8 cellular contexts compared by ENCODE assay signal in the genomic region with DNA sequence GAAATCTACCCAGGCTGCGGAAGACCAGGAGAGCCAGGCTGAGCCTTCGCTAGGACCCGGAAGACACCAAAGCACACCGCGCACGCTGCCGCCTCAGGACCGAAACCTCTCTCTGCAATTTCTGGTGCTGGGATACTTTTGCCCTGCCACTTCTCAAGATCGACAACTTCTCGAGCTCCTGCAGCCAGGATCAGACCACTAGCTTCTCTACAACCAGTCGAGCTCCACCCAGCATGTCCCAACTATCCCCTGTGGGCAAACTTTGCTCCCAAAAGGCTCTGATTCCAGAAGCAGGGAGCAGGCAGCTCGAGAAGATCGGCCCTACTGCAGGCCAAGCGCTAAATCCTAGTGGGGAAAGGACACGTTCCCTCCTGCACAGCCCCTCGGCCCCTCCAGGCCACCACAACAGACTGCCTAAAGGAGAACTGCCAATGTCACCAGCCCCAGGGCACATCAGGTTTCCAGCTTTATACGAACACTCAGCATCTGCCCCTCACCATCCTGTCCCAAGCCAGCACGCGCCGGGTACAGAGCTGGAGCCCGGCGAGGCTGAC. TPM values are rescaled to one million over a fixed set of nuclear protein-coding genes. Genes with fewer than 3 reads are reported as not detected.
DNase-seq lines count a peak whose midpoint lies in the region; ATAC-seq, FAIRE-seq and TF ChIP-seq lines count a peak whose summit lies in the region.

No MANE protein-coding gene starts in this region.

- H3K36me3 Mint-ChIP-seq in WTC11 = no peaks in the 10 kb centered on the region; the same call in 1 of the 2 replicates

- no peaks in the 10 kb centered on the region for H3K27me3 Mint-ChIP-seq in WTC11 (ENCODE audit: low read depth)

- no peaks in the 10 kb centered on the region for H3K9me3 ChIP-seq in colonic mucosa
- H3K9me3 ChIP-seq in left lung = no peaks in the 10 kb centered on the region

- peak overlapping the region; percentile 99 for H3K4me3 Mint-ChIP-seq in WTC11

- intact Hi-C loops in colonic mucosa (cut with DNase I) (loop anchor here (10.0 kb wide), 1 partner anchor 114 kb away; no protein-coding TSS in a partner anchor), left lung (cut with DNase I) (no loop called here)

- no peaks in the 10 kb centered on the region for H3K36me3 ChIP-seq in colonic mucosa
- H3K36me3 ChIP-seq in left lung = peaks cover 0 to 16% of the 10 kb centered on the region in 2 donors

- peak overlapping the region; percentile 96 to 100 for H3K9ac ChIP-seq in colonic mucosa (ENCODE audit: low read depth in 2 of 2, low read length in 2 of 2)

- no peaks in the 10 kb centered on the region for H3K9me3 Mint-ChIP-seq in WTC11

- H3K4me1 ChIP-seq in colonic mucosa (no peaks in the 10 kb centered on the region), left lung (peaks cover 3 to 41% of the 10 kb centered on the region in 2 donors)

- TF ChIP-seq CTCF in WTC11 (IDR thresholded peaks at IDR 0.05) (no peak), colonic mucosa (IDR thresholded peaks at IDR 0.05) (no peak), left lung (IDR thresholded peaks at IDR 0.05) (no peak)

- CTCF ChIA-PET in WTC11 (lab: Charles Lee) = interaction anchor here (0.8 to 4.5 kb wide), 12 partner anchors 35 to 277 kb away, joined by 3 to 22 read pairs (median 5); a partner anchor contains a TSS

- H3K27ac Mint-ChIP-seq in WTC11 = peak overlapping the region; percentile 95

- peak; percentile 63 for DNase-seq in GM12891 (ENCODE audit: insufficient read length, low spot score)
- peak; percentile 68 for DNase-seq in MV-4-11 (lab: John Stamatoyannopoulos, UW)
- DNase-seq in WTC11 (ENCODE audit: low spot score) = no peak
- peak; percentile 57 for DNase-seq in colonic mucosa
- DNase-seq in left lung = peak; percentile 47 to 85
- peak; percentile 36 to 49 for DNase-seq in stimulated activated CD4-positive, alpha-beta T cell treated with anti-CD3 and anti-CD28 coated beads, Interleukin-4, amount 100 ng/mL, for 48 hours (ENCODE audit: low read depth in 2 of 2)

- peaks cover 29% of the 10 kb centered on the region for H3K4me1 Mint-ChIP-seq in WTC11

- no peak; the same call in none of the 2 replicates for TF ChIP-seq POLR2A in GM12891 (IDR thresholded peaks at IDR 0.05; ENCODE audit: low read depth, low read length)

- H3K27ac ChIP-seq in colonic mucosa (peak overlapping the region; percentile 92), left lung (peak overlapping the region; percentile 96 to 97)

- H3K27me3 ChIP-seq in colonic mucosa (no peaks in the 10 kb centered on the region), left lung (no peaks in the 10 kb centered on the region)

- POLR2A ChIA-PET in WTC11 (lab: Charles Lee) = interaction anchor here (0.7 to 2.4 kb wide), 7 partner anchors 41 to 177 kb away, joined by 3 to 31 read pairs (median 5); a partner anchor contains a TSS

- no peak for FAIRE-seq in GM12891 (lab: Jason Lieb, UNC)

- no peak for ATAC-seq in WTC11
- ATAC-seq in left lung = peak; percentile 37
- ATAC-seq in HG02763 (IDR thresholded peaks at IDR 0.05; ENCODE audit: unreplicated experiment) = no peak
- ATAC-seq in HG02870 (IDR thresholded peaks at IDR 0.05; ENCODE audit: unreplicated experiment) = no peak

- peak overlapping the region; percentile 94 for H3K4me3 ChIP-seq in colonic mucosa
- peak overlapping the region; percentile 75 to 99 for H3K4me3 ChIP-seq in left lung

TF ChIP-seq in GM12891, 5 proteins besides CTCF, POLR2A, EP300 and RAD21:
- TF ChIP-seq PAX5 (IDR thresholded peaks at IDR 0.05; ENCODE audit: insufficient read depth, low read length, severe bottlenecking) (no peak), POU2F2 (IDR thresholded peaks at IDR 0.05; ENCODE audit: low read depth, low read length) (no peak), SPI1 (IDR thresholded peaks at IDR 0.05; ENCODE audit: low read depth, low read length) (no peak), POLR2AphosphoS5 (IDR thresholded peaks at IDR 0.05; ENCODE audit: low read depth, low read length) (peak; percentile 32; the same call in 1 of the 2 replicates), TAF1 (IDR thresholded peaks at IDR 0.05; ENCODE audit: low read depth, low read length) (peak; percentile 55; the same call in 1 of the 2 replicates)
TF ChIP-seq in GM12891: peak in this region for 2.

TF ChIP-seq in WTC11, 78 proteins besides CTCF, POLR2A, EP300 and RAD21 (continues in another document):
- no peak for TF ChIP-seq NR1H2 (CRISPR knock-in tag; IDR thresholded peaks at IDR 0.05)
- TF ChIP-seq, protein P1, sequence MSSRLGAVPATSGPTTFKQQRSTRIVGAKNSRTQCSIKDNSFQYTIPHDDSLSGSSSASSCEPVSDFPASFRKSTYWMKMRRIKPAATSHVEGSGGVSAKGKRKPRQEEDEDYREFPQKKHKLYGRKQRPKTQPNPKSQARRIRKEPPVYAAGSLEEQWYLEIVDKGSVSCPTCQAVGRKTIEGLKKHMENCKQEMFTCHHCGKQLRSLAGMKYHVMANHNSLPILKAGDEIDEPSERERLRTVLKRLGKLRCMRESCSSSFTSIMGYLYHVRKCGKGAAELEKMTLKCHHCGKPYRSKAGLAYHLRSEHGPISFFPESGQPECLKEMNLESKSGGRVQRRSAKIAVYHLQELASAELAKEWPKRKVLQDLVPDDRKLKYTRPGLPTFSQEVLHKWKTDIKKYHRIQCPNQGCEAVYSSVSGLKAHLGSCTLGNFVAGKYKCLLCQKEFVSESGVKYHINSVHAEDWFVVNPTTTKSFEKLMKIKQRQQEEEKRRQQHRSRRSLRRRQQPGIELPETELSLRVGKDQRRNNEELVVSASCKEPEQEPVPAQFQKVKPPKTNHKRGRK (CRISPR knock-in tag; IDR thresholded peaks at IDR 0.05; ENCODE audit: borderline replicate concordance) = no peak
- no peak for TF ChIP-seq ZNF263 (CRISPR knock-in tag; IDR thresholded peaks at IDR 0.05; ENCODE audit: low read depth)
- TF ChIP-seq, protein P2, sequence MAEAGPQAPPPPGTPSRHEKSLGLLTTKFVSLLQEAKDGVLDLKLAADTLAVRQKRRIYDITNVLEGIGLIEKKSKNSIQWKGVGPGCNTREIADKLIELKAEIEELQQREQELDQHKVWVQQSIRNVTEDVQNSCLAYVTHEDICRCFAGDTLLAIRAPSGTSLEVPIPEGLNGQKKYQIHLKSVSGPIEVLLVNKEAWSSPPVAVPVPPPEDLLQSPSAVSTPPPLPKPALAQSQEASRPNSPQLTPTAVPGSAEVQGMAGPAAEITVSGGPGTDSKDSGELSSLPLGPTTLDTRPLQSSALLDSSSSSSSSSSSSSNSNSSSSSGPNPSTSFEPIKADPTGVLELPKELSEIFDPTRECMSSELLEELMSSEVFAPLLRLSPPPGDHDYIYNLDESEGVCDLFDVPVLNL (CRISPR knock-in tag; IDR thresholded peaks at IDR 0.05; ENCODE audit: borderline replicate concordance, low read depth) = peak; percentile 9; the same call in 1 of the 2 replicates
- TF ChIP-seq, protein P3, sequence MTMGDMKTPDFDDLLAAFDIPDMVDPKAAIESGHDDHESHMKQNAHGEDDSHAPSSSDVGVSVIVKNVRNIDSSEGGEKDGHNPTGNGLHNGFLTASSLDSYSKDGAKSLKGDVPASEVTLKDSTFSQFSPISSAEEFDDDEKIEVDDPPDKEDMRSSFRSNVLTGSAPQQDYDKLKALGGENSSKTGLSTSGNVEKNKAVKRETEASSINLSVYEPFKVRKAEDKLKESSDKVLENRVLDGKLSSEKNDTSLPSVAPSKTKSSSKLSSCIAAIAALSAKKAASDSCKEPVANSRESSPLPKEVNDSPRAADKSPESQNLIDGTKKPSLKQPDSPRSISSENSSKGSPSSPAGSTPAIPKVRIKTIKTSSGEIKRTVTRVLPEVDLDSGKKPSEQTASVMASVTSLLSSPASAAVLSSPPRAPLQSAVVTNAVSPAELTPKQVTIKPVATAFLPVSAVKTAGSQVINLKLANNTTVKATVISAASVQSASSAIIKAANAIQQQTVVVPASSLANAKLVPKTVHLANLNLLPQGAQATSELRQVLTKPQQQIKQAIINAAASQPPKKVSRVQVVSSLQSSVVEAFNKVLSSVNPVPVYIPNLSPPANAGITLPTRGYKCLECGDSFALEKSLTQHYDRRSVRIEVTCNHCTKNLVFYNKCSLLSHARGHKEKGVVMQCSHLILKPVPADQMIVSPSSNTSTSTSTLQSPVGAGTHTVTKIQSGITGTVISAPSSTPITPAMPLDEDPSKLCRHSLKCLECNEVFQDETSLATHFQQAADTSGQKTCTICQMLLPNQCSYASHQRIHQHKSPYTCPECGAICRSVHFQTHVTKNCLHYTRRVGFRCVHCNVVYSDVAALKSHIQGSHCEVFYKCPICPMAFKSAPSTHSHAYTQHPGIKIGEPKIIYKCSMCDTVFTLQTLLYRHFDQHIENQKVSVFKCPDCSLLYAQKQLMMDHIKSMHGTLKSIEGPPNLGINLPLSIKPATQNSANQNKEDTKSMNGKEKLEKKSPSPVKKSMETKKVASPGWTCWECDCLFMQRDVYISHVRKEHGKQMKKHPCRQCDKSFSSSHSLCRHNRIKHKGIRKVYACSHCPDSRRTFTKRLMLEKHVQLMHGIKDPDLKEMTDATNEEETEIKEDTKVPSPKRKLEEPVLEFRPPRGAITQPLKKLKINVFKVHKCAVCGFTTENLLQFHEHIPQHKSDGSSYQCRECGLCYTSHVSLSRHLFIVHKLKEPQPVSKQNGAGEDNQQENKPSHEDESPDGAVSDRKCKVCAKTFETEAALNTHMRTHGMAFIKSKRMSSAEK (CRISPR knock-in tag; IDR thresholded peaks at IDR 0.05; ENCODE audit: borderline replicate concordance) = no peak
- TF ChIP-seq NFYB (CRISPR knock-in tag; conservative IDR thresholded peaks at IDR 0.05; ENCODE audit: low read depth) = no peak
- TF ChIP-seq JUN (CRISPR knock-in tag; IDR thresholded peaks at IDR 0.05) = peak; percentile 70; the same call in 1 of the 2 replicates
- no peak for TF ChIP-seq FOXP1 (CRISPR knock-in tag; IDR thresholded peaks at IDR 0.05; ENCODE audit: borderline replicate concordance)
- TF ChIP-seq, protein P4, sequence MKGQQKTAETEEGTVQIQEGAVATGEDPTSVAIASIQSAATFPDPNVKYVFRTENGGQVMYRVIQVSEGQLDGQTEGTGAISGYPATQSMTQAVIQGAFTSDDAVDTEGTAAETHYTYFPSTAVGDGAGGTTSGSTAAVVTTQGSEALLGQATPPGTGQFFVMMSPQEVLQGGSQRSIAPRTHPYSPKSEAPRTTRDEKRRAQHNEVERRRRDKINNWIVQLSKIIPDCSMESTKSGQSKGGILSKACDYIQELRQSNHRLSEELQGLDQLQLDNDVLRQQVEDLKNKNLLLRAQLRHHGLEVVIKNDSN (CRISPR knock-in tag; IDR thresholded peaks at IDR 0.05) = no peak

RNA-seq across cellular contexts. Expression of a gene that starts 1.0 kb away (rescaled TPM):
- 14.3 TPM for polyA plus RNA-seq in GM12891 (2012; ENCODE audit: low read depth, missing spikeins)
- total RNA-seq in WTC11 (2021) = 49.1 to 65.9 TPM (median 51.3 TPM) in 3 replicates
- 10 to 100 TPM; 37.0 to 55.2 TPM for total RNA-seq in colonic mucosa
- total RNA-seq in left lung = 10 to 100 TPM; 19.5 to 36.8 TPM

RNA-seq across cellular contexts. Expression of a gene that starts 40.2 kb away (rescaled TPM):
- polyA plus RNA-seq in GM12891 (2012; ENCODE audit: low read depth, missing spikeins) = 37.3 TPM
- total RNA-seq in WTC11 (2021) (184 to 231 TPM (median 184 TPM) in 3 replicates), colonic mucosa (10 to 100 TPM; 63.5 to 70.2 TPM), left lung (10 to 100 TPM; 76.4 to 81.1 TPM)

RNA-seq across cellular contexts. Expression of a gene that starts 46.3 kb away (rescaled TPM):
- polyA plus RNA-seq in GM12891 (2012; ENCODE audit: low read depth, missing spikeins) = 27.0 TPM
- total RNA-seq in WTC11 (2021) (127 to 130 TPM (median 128 TPM) in 3 replicates), colonic mucosa (10 to 100 TPM; 67.2 to 82.7 TPM), left lung (10 to 100 TPM; 79.1 to 89.6 TPM)
